In the genomic region with DNA sequence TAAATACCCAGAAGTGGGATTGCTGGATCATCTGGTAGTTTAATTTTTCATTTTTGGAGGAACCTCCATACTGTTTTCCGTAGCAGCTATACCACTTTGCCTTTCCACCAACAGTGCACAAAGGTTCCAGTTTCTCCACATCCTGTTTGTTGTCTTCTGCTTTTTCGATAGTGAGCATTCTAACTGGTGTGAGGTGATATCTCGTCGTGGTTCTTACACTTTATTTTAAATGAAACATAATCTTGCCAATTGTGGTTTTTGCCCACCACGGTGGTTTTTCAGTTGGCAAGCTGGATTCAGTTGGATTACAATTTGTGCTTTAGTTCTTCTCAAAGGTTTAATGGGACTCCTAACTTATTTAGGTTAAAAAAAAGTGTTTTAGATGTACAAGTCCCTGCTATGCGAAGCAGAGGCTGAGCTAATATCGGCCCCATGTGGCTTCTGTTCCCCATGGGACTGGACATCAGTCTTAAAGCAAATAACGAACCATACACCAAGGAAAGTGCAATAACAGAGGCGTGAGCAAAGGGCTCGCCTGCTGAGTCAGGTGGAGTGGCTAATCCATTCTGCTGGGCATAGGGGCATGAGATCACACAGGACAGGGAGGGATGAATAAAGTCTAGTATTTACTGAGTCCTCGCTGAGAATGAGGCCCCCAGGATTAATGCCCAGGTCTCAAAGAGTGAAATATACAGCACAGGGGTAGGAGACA, we compare ENCODE assay signal across 1 cellular context.
TF ChIP-seq lines count a peak whose summit lies in the region.

No MANE protein-coding gene starts in this region.

TF ChIP-seq in WTC11, 78 proteins besides CTCF, POLR2A, EP300 and RAD21 (continued from another document):
- TF ChIP-seq, protein P1, sequence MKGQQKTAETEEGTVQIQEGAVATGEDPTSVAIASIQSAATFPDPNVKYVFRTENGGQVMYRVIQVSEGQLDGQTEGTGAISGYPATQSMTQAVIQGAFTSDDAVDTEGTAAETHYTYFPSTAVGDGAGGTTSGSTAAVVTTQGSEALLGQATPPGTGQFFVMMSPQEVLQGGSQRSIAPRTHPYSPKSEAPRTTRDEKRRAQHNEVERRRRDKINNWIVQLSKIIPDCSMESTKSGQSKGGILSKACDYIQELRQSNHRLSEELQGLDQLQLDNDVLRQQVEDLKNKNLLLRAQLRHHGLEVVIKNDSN (CRISPR knock-in tag; IDR thresholded peaks at IDR 0.05): no peak
